Comparison of ENCODE assay signal across 15 cellular contexts in the genomic region with DNA sequence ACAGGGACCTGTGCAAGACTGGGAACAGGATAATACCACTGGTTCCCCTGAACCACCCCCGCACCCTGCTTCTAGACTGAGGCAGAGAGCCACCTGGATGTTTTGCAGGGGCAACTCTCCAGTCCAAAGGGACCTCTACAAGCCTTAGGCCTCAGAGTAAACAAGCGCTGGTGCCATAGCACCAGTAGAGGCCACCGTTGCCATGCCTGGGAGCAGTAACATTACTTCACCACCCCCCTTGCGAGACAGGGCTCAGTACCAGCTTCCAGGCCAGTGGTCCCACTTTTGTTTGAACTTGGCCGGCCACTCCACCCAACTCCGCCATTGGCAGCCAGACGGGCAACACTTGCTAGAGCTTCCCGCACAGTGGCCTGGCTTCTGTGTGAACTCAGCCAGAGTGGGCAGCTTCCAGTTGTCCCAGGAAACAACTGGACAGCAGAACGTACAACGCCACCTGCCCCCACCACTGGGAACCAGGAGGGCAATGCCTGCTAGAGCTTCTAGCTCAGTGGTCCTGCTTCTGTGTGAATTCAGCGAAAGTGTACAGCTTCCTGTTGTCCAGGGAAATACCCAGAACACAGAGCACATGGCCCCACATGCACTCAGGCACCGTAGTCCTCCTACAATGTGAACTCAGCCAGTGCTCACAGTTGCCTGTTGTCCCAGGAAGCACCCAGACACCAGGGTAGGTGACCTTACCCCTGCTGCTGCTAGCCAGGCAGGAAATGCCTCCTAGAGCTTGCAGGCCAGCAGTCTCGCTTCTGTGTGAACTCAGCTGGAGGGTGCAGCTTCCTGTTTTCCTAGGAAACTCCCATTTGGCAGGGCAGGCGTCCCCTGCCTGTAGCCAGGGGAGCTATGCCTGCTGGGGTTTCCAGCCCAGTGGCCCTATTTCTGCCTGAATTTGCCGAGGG. TPM values are rescaled to one million over a fixed set of nuclear protein-coding genes. Genes with fewer than 3 reads are reported as not detected.
DNase-seq lines count a peak whose midpoint lies in the region; ATAC-seq and TF ChIP-seq lines count a peak whose summit lies in the region.
"Had no signal": no experiment of that assay in that cellular context is flagged by ENCODE, and none has a peak within 500 bp of the region (broad histone marks: within the 10 kb centered on the region; RNA-seq: fewer than 3 reads in every experiment).

No MANE protein-coding gene starts in this region.

- no peak overlapping the region for H3K27ac ChIP-seq in liver (ENCODE audit: low read depth in 1 of 2, low read length in 2 of 2)

- H3K9me3 ChIP-seq in liver (ENCODE audit: control insufficient read depth in 4 of 4, low read length in 3 of 4): no peaks in the 10 kb centered on the region

- peaks cover 0 to 3% (median 0%) of the 10 kb centered on the region in 4 donors for H3K4me1 ChIP-seq in liver (ENCODE audit: control insufficient read depth in 4 of 4, insufficient read depth in 4 of 4, low read length in 3 of 4)

- TF ChIP-seq RAD21 in liver (IDR thresholded peaks at IDR 0.05): no peak

- DNase-seq in EL (peak; percentile 0), NB4 (ENCODE audit: low read depth) (peak; percentile 0), epithelial cell of esophagus (ENCODE audit: low read depth) (peak; percentile 14), SW 1271 (lab: John Stamatoyannopoulos, UW) (no peak), middle frontal gyrus (ENCODE audit: extremely low spot score, low spot score) (no peak)
- no peak for DNase-seq in activated effector memory CD4-positive, alpha-beta T cell treated with anti-CD3 and anti-CD28 coated beads, Interleukin-2, amount 50 U/mL, for 16 hours
- DNase-seq: activated naive CD8-positive, alpha-beta T cell treated with anti-CD3 and anti-CD28 coated beads, Interleukin-2, amount 50 U/mL, for 24 hours; activated T-cell treated with anti-CD3 and anti-CD28 coated beads, Interleukin-2, amount 50 U/mL, for 24 hours; Calu3; NCI-H146; NCI-H526; T-helper 17 cell had no signal

- H3K9ac ChIP-seq in liver (ENCODE audit: low read depth in 1 of 2, low read length in 2 of 2): no peak overlapping the region

- H3K27me3 ChIP-seq in liver (ENCODE audit: control insufficient read depth in 4 of 4, insufficient read depth in 4 of 4, low read length in 3 of 4): no peaks in the 10 kb centered on the region

- TF ChIP-seq CTCF in NB4 (IDR thresholded peaks at IDR 0.05; ENCODE audit: low read depth, low read length): no peak
- no peak for TF ChIP-seq CTCF in epithelial cell of esophagus (IDR thresholded peaks at IDR 0.05; ENCODE audit: insufficient read depth, low read depth, low read length, missing control alignments)
- no peak for TF ChIP-seq CTCF in liver (IDR thresholded peaks at IDR 0.05; ENCODE audit: low read depth, low read length, missing input control)

- no peaks in the 10 kb centered on the region for H3K36me3 ChIP-seq in liver (ENCODE audit: control insufficient read depth in 4 of 4, insufficient read depth in 3 of 4, low read depth in 1 of 4, low read length in 3 of 4)

- WGBS in liver: 80% methylated on average over 15 of the region's 15 CpGs

- TF ChIP-seq POLR2A in NB4 (IDR thresholded peaks at IDR 0.05; ENCODE audit: extremely low read depth, insufficient read length): no peak

- no peak overlapping the region for H3K4me3 ChIP-seq in NB4 (ENCODE audit: low read depth, low read length)
- no peak overlapping the region for H3K4me3 ChIP-seq in epithelial cell of esophagus (ENCODE audit: low read length)
- H3K4me3 ChIP-seq in liver (ENCODE audit: low read depth in 1 of 3, low read length in 3 of 3): no peak overlapping the region

- no peak for ATAC-seq in HG02884 (IDR thresholded peaks at IDR 0.05; ENCODE audit: unreplicated experiment)
- ATAC-seq: activated naive CD8-positive, alpha-beta T cell treated with anti-CD3 and anti-CD28 coated beads, Interleukin-2, amount 50 U/mL, for 24 hours; T-helper 17 cell had no signal

TF ChIP-seq in liver, 16 proteins besides CTCF, POLR2A, EP300 and RAD21:
- TF ChIP-seq SP1 (IDR thresholded peaks at IDR 0.05): no peak
- peak; percentile 87 for TF ChIP-seq NR2F2 (IDR thresholded peaks at IDR 0.05)
- peak in 1 of 2 donors; percentile 41 for TF ChIP-seq RXRA (IDR thresholded peaks at IDR 0.05)

RNA-seq across cellular contexts. Expression of a gene that starts 39.9 kb away (rescaled TPM):
- total RNA-seq in liver: under 1 TPM in 1 of 2 donors, not detected in 1; 0.17 TPM
- polyA plus RNA-seq in liver: under 1 TPM; 0.03 to 0.44 TPM
- total RNA-seq: RPMI7951 had no signal

Comparison
In these comparisons a context has a peak if more than half of its experiments do, and no peak if none do; other contexts are left out.
1. DNase-seq: peak in EL (single experiment), NB4 (single experiment) and epithelial cell of esophagus (single experiment); none in SW 1271 (0 of 2), middle frontal gyrus (single experiment) and activated effector memory CD4-positive, alpha-beta T cell treated with anti-CD3 and anti-CD28 coated beads, Interleukin-2, amount 50 U/mL, for 16 hours (single experiment).